22 cellular contexts compared by ENCODE assay signal in genomic region chr3:57939776-57940175, GRCh38.
DNase-seq lines count a peak whose midpoint lies in the region; TF ChIP-seq lines count a peak whose summit lies in the region.
"Had no signal": no experiment of that assay in that cellular context is flagged by ENCODE, and none has a peak within 500 bp of the region (broad histone marks: within the 10 kb centered on the region; RNA-seq: fewer than 3 reads in every experiment).

No MANE protein-coding gene starts in this region.

- H3K4me3 Mint-ChIP-seq in H9 = no peak overlapping the region
- no peak overlapping the region for H3K4me3 Mint-ChIP-seq in nephron
- H3K4me3 Mint-ChIP-seq: CD4-positive, alpha-beta memory T cell had no signal

- H3K4ac ChIP-seq in H9 (ENCODE audit: low read depth, low read length) = no peak overlapping the region

- no peaks in the 10 kb centered on the region for H3K79me2 ChIP-seq in H9 (ENCODE audit: insufficient read depth, low read length)

- peaks cover 3% of the 10 kb centered on the region for H3K9me3 ChIP-seq in AG04450 (ENCODE audit: control insufficient read depth, insufficient read depth, low read length)
- H3K9me3 ChIP-seq in H9 (ENCODE audit: control insufficient read depth, low read depth, low read length) = no peaks in the 10 kb centered on the region
- H3K9me3 ChIP-seq: BLaER1 had no signal

- H3T11ph ChIP-seq in H9 (ENCODE audit: low read length) = no peak overlapping the region

- H2BK20ac ChIP-seq in H9 (ENCODE audit: low read depth, low read length, poor library complexity, severe bottlenecking) = no peak overlapping the region

- H4K8ac ChIP-seq in H9 (replicated peaks; ENCODE audit: insufficient read length, low read depth, low read length) = no peak overlapping the region

- H3K56ac ChIP-seq in H9 (ENCODE audit: insufficient read length, low read depth, low read length) = no peak overlapping the region

- CTCF ChIA-PET in AG04450 (lab: Charles Lee) = interaction anchor here (0.6 kb wide), 1 partner anchor 78 kb away, joined by 5 read pairs; no protein-coding TSS in a partner anchor

- H3K4me3 ChIP-seq in AG04450 (ENCODE audit: low read depth, low read length) (no peak overlapping the region), epithelial cell of esophagus (ENCODE audit: low read length) (no peak overlapping the region)
- H3K4me3 ChIP-seq: A549, BLaER1 had no signal

- H3K4me1 ChIP-seq in H9 (ENCODE audit: insufficient read depth, low read length) = peaks cover 2% of the 10 kb centered on the region; the same call in 1 of the 2 replicates
- H3K4me1 ChIP-seq: BLaER1 had no signal

- no peak overlapping the region for H2BK120ac ChIP-seq in H9 (ENCODE audit: low read depth, low read length, poor library complexity, severe bottlenecking)

- H3K27me3 Mint-ChIP-seq in H9 (ENCODE audit: low read depth) (no peaks in the 10 kb centered on the region; the same call in 1 of the 2 replicates), nephron (ENCODE audit: low read depth) (no peaks in the 10 kb centered on the region)
- H3K27me3 Mint-ChIP-seq: CD4-positive, alpha-beta memory T cell had no signal

- H3K23me2 ChIP-seq in H9 (ENCODE audit: insufficient read length, low read depth, low read length, poor library complexity, severe bottlenecking) = no peaks in the 10 kb centered on the region

- H2AFZ ChIP-seq in H9 (ENCODE audit: low read length) = no peak overlapping the region

- POLR2A ChIA-PET in AG04450 (lab: Yijun Ruan, JAX) = interaction anchor here (0.8 kb wide), 1 partner anchor 10 kb away, joined by 3 read pairs; no protein-coding TSS in a partner anchor

- H3K27ac Mint-ChIP-seq in H9 (peak overlapping the region; percentile 44 to 83 (median 53); a peak in 4 of 7 replicates), nephron (peak overlapping the region in 2 of 3 experiments; percentile 40 to 69)

- DNase-seq in AG04450 (ENCODE audit: low read depth, low spot score) (no peak), H9 (no peak), epithelial cell of esophagus (ENCODE audit: low read depth) (peak; percentile 41), GDM1 (lab: John Stamatoyannopoulos, UW) (no peak), hepatic stellate cell (ENCODE audit: low spot score) (no peak), DMS79 (lab: John Stamatoyannopoulos, UW) (no peak), epidermal melanocyte (ENCODE audit: insufficient read length, low spot score) (no peak)
- DNase-seq: Calu3; CD4-positive, alpha-beta memory T cell; EL; GOT3; KBM-7; MV-4-11; NCI-H187; NCI-H2107; NCI-H345; NCI-H524 treated with DMSO at 0.1 percent for 48 hours; RPMI8226; SHP77 treated with DMSO at 0.1 percent for 48 hours had no signal

- H2BK15ac ChIP-seq in H9 (ENCODE audit: low read depth, low read length) = no peak overlapping the region

- no peaks in the 10 kb centered on the region for H4K20me1 ChIP-seq in H9 (ENCODE audit: control insufficient read depth, insufficient read depth, insufficient read length)
- H4K20me1 ChIP-seq: BLaER1 had no signal

- H3K4me1 Mint-ChIP-seq in H9 (peaks cover 8 to 11% of the 10 kb centered on the region in 2 experiments), nephron (peaks cover 20% of the 10 kb centered on the region)
- H3K4me1 Mint-ChIP-seq: CD4-positive, alpha-beta memory T cell had no signal

- WGBS in H9 (ENCODE audit: extremely low coverage, insufficient read length, low lambda C conversion rate) = no CpG with 5 or more reads among the region's 4 CpGs

- TF ChIP-seq CTCF in AG04450 (IDR thresholded peaks at IDR 0.05; ENCODE audit: low read depth, low read length) (no peak), H9 (conservative IDR thresholded peaks at IDR 0.05) (no peak), epithelial cell of esophagus (IDR thresholded peaks at IDR 0.05; ENCODE audit: insufficient read depth, low read depth, low read length, missing control alignments) (no peak), nephron (IDR thresholded peaks at IDR 0.05; ENCODE audit: unreplicated experiment in 3 of 3) (no peak)

- H4K5ac ChIP-seq in H9 (ENCODE audit: insufficient read length, low read depth, low read length) = no peak overlapping the region

- no peak overlapping the region for H3K18ac ChIP-seq in H9 (ENCODE audit: insufficient read length, low read depth, low read length)

- peaks cover 4 to 5% of the 10 kb centered on the region in 2 experiments; a peak in 3 of 5 replicates for H3K9me3 Mint-ChIP-seq in H9
- no peaks in the 10 kb centered on the region for H3K9me3 Mint-ChIP-seq in nephron

- H2BK5ac ChIP-seq in H9 (ENCODE audit: insufficient read length, low read length) = no peak overlapping the region

- H3K36me3 Mint-ChIP-seq in H9 (ENCODE audit: insufficient read depth in 1 of 3, low read depth in 3 of 3) (peaks cover 0 to 8% (median 6%) of the 10 kb centered on the region in 3 experiments; a peak in 4 of 7 replicates), nephron (ENCODE audit: low read depth) (peaks cover 5% of the 10 kb centered on the region)

- H3K9ac ChIP-seq in H9 (ENCODE audit: extremely low read depth, insufficient read length, low read length) = no peak overlapping the region
- H3K9ac ChIP-seq: BLaER1 had no signal

- H4K91ac ChIP-seq in H9 (ENCODE audit: insufficient read length, low read depth, low read length) = no peak overlapping the region

- H3K27ac ChIP-seq in AG04450 (ENCODE audit: low read depth, low read length) (peak overlapping the region; percentile 21), H9 (ENCODE audit: insufficient read length, low read depth, low read length) (no peak overlapping the region)
- H3K27ac ChIP-seq: A549, BLaER1 had no signal

- H3K14ac ChIP-seq in H9 (ENCODE audit: insufficient read depth, low read length) = no peak overlapping the region

- H3K23ac ChIP-seq in H9 (ENCODE audit: insufficient read length, low read depth, low read length) = no peak overlapping the region

- no peak overlapping the region for H2BK12ac ChIP-seq in H9 (ENCODE audit: insufficient read length, low read depth, low read length)

- H3K79me1 ChIP-seq in H9 (ENCODE audit: insufficient read depth, low read depth, low read length, poor library complexity, severe bottlenecking) = no peaks in the 10 kb centered on the region

- no peak overlapping the region for H2AK5ac ChIP-seq in H9 (ENCODE audit: insufficient read length, low read length)

- H3K4me2 ChIP-seq in H9 (ENCODE audit: insufficient read depth, insufficient read length, low read length) = no peak overlapping the region
- H3K4me2 ChIP-seq: A549, BLaER1 had no signal

- H3K27me3 ChIP-seq in AG04450 (ENCODE audit: control insufficient read depth, insufficient read depth, low read length) (no peaks in the 10 kb centered on the region), H9 (ENCODE audit: insufficient read depth, low read length) (no peaks in the 10 kb centered on the region)
- H3K27me3 ChIP-seq: BLaER1 had no signal
